ENCODE assay signal across 8 cellular contexts in genomic region chr15:94324117-94324826, GRCh38.
A peak's percentile ranks its signal among the peaks of the same experiment; 100 is the strongest.
DNase-seq lines count a peak whose midpoint lies in the region; ATAC-seq and TF ChIP-seq lines count a peak whose summit lies in the region.

No MANE protein-coding gene starts in this region.

- CTCF ChIA-PET in MCF 10A (lab: Yijun Ruan, JAX): interaction anchor here (0.6 to 10.3 kb wide), 47 partner anchors 10 to 1006 kb away, joined by 3 to 350 read pairs (median 4); partner anchors contain the start of gene MCTP2

- DNase-seq in A172 (ENCODE audit: low spot score) (peak; percentile 69), NCI-H146 treated with DMSO at 0.1 percent for 48 hours (lab: John Stamatoyannopoulos, UW; ENCODE audit: unreplicated experiment) (peak; percentile 46), T-helper 9 cell (peak; percentile 27), MCF 10A (ENCODE audit: unreplicated experiment) (peak; percentile 61), iris pigment epithelial cell (ENCODE audit: low read depth) (peak; percentile 41)
- DNase-seq in stimulated activated CD4-positive, alpha-beta T cell treated with anti-CD3 and anti-CD28 coated beads, Interleukin-1b, Interleukin-23, amount 100 ng/mL, for 48 hours: peak; percentile 52

- H3K9me3 Mint-ChIP-seq in MCF 10A (ENCODE audit: unreplicated experiment): no peaks in the 10 kb centered on the region

- H3K36me3 Mint-ChIP-seq in MCF 10A (ENCODE audit: insufficient read depth, unreplicated experiment): peaks cover 9% of the 10 kb centered on the region

- ATAC-seq in GM18499 (IDR thresholded peaks at IDR 0.05; ENCODE audit: insufficient read depth, unreplicated experiment) (peak; percentile 70), HG02884 (IDR thresholded peaks at IDR 0.05; ENCODE audit: unreplicated experiment) (peak; percentile 87)

- no peaks in the 10 kb centered on the region for H3K27me3 Mint-ChIP-seq in MCF 10A (ENCODE audit: insufficient read depth, unreplicated experiment)

- intact Hi-C loops in MCF 10A (cut with micrococcal nuclease): loop anchor here (1.0 to 2.0 kb wide), 3 partner anchors 85 to 160 kb away; partner anchors contain the start of gene MCTP2

- no TSS peak for BruUV-seq in MCF 10A (replicated peaks; lab: Mats Ljungman, UMichigan)

- no peak overlapping the region for H3K4me3 Mint-ChIP-seq in MCF 10A (ENCODE audit: unreplicated experiment)

- H3K27ac Mint-ChIP-seq in MCF 10A (ENCODE audit: low read depth, unreplicated experiment): no peak overlapping the region

- peak; percentile 90 for TF ChIP-seq CTCF in MCF 10A (IDR thresholded peaks at IDR 0.05; ENCODE audit: unreplicated experiment)

- no peaks in the 10 kb centered on the region for H3K4me1 Mint-ChIP-seq in MCF 10A (ENCODE audit: insufficient read depth, unreplicated experiment)

- POLR2A ChIA-PET in MCF 10A (lab: Yijun Ruan, JAX): interaction anchor here (0.5 to 4.7 kb wide), 3 partner anchors 76 to 160 kb away, joined by 3 to 56 read pairs (median 34); partner anchors contain the start of gene MCTP2

Comparison
In these comparisons a context has a peak if more than half of its experiments do, and no peak if none do; other contexts are left out.
1. Peak in every context shown above with its lines: DNase-seq and ATAC-seq.